ENCODE assay signal across 16 cellular contexts in the genomic region with DNA sequence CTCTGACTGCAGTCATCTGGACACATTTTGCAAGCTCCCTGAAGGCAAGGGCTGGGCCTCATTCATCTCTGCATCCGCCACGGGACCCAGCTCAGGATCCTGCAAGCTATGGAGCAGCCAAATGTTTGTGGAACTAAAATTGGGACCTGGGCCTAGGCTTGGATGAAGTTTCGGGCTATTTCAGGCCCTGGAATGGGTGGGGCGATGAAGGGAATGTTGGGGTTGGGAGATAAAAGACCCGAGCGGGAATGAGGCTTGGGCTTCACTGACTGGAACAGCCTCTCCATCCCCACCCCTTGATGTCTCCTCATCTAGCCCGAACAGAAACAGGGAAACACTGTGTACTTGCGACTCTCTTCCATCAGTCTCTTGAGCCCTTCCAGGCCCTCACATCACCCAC. TPM values are rescaled to one million over a fixed set of nuclear protein-coding genes. Genes with fewer than 3 reads are reported as not detected.
DNase-seq lines count a peak whose midpoint lies in the region; ATAC-seq and TF ChIP-seq lines count a peak whose summit lies in the region.
"Had no signal": no experiment of that assay in that cellular context is flagged by ENCODE, and none has a peak within 500 bp of the region (broad histone marks: within the 10 kb centered on the region; RNA-seq: fewer than 3 reads in every experiment).

No MANE protein-coding gene starts in this region.

- H2AK5ac ChIP-seq in trophoblast cell (ENCODE audit: low read length), result peak overlapping the region; percentile 2

- no CpG with 5 or more reads among the region's 8 CpGs for WGBS in trophoblast cell (ENCODE audit: extremely low coverage, insufficient coverage, insufficient read length)
- 28 to 34% methylated on average over 8 of the region's 8 CpGs for WGBS in aorta, 2 donors
- WGBS in tibial nerve, 2 donors, result 71 to 80% methylated on average over 8 of the region's 8 CpGs

- H3K27me3 ChIP-seq in RWPE2 (ENCODE audit: insufficient read depth, poor library complexity, severe bottlenecking) (no peaks in the 10 kb centered on the region), trophoblast cell (ENCODE audit: insufficient read depth, low read length) (no peaks in the 10 kb centered on the region), aorta (ENCODE audit: control insufficient read depth in 1 of 2, insufficient read depth in 2 of 2, low read length in 1 of 2) (no peaks in the 10 kb centered on the region), tibial nerve (no peaks in the 10 kb centered on the region)
- H3K27me3 ChIP-seq: MG63, SJSA1 had no signal

- H2AFZ ChIP-seq in trophoblast cell (ENCODE audit: insufficient read depth, low read length, poor library complexity), result no peak overlapping the region

- peaks cover 22% of the 10 kb centered on the region for H3K79me1 ChIP-seq in trophoblast cell (ENCODE audit: low read length)

- H4K12ac ChIP-seq in trophoblast cell (ENCODE audit: low read depth, low read length), result no peak overlapping the region

- peak overlapping the region; percentile 41 for H3K14ac ChIP-seq in trophoblast cell (ENCODE audit: low read length)

- H2BK120ac ChIP-seq in trophoblast cell (ENCODE audit: insufficient read depth, low read length, poor library complexity), result peak overlapping the region; percentile 41

- no peak overlapping the region for H4K8ac ChIP-seq in trophoblast cell (ENCODE audit: low read depth, low read length)

- H3K9ac ChIP-seq in trophoblast cell (ENCODE audit: low read length), result no peak overlapping the region
- H3K9ac ChIP-seq: KMS-11 had no signal

- no peak overlapping the region for H2BK5ac ChIP-seq in trophoblast cell (ENCODE audit: low read depth, low read length, poor library complexity)

- peaks cover 36% of the 10 kb centered on the region for H3K4me1 ChIP-seq in RWPE2 (ENCODE audit: insufficient read depth, poor library complexity, severe bottlenecking)
- peaks cover 20 to 33% of the 10 kb centered on the region in 2 experiments for H3K4me1 ChIP-seq in trophoblast cell (ENCODE audit: control insufficient read depth in 1 of 2, insufficient read depth in 2 of 2, low read length in 2 of 2)
- no peaks in the 10 kb centered on the region for H3K4me1 ChIP-seq in aorta (ENCODE audit: control insufficient read depth in 1 of 2, insufficient read depth in 2 of 2, low read length in 2 of 2)
- H3K4me1 ChIP-seq in tibial nerve, result peaks cover 0 to 52% (median 14%) of the 10 kb centered on the region in 4 donors

- no peak for DNase-seq in RWPE2 (ENCODE audit: low spot score)
- DNase-seq in Right ventricle myocardium superior, result peak; percentile 70
- no peak for DNase-seq in trophoblast cell
- DNase-seq in aorta, result peak in 1 of 2 donors; percentile 63
- no peak for DNase-seq in tibial nerve (ENCODE audit: low spot score in 2 of 2)
- DNase-seq in NCI-H2081 (lab: John Stamatoyannopoulos, UW), result no peak
- DNase-seq: CD8-positive, alpha-beta T cell; GF-D8; NCI-H1105 treated with DMSO at 0.1 percent for 48 hours; NCI-H187 treated with DMSO at 0.1 percent for 48 hours; NCI-H2171 treated with DMSO at 0.1 percent for 48 hours; NCI-H510A treated with DMSO at 0.1 percent for 48 hours had no signal

- H4K91ac ChIP-seq in trophoblast cell (ENCODE audit: low read depth, low read length), result peak overlapping the region; percentile 24

- no peak overlapping the region for H3K4me2 ChIP-seq in trophoblast cell (ENCODE audit: low read length)
- H3K4me2 ChIP-seq: KMS-11 had no signal

- no peak for TF ChIP-seq POLR2A in tibial nerve (IDR thresholded peaks at IDR 0.05)

- peak overlapping the region; percentile 5 for H2BK12ac ChIP-seq in trophoblast cell (ENCODE audit: low read length)

- H3K23ac ChIP-seq in trophoblast cell (ENCODE audit: low read length), result no peak overlapping the region

- no peak overlapping the region for H3K18ac ChIP-seq in trophoblast cell (ENCODE audit: low read length)

- no peak for ATAC-seq in RWPE2 (ENCODE audit: low read depth)
- peak; percentile 55 for ATAC-seq in Right ventricle myocardium superior (ENCODE audit: poor library complexity)
- ATAC-seq in aorta (ENCODE audit: low FRiP score), result peak; percentile 70
- ATAC-seq in GM21723 (IDR thresholded peaks at IDR 0.05; ENCODE audit: unreplicated experiment), result no peak
- ATAC-seq: CD8-positive, alpha-beta T cell had no signal

- intact Hi-C loops in Right ventricle myocardium superior (cut with DNase I), result no loop called here
- intact Hi-C loops in aorta (cut with DNase I), result loop anchor here in 1 of 2 donors (5.0 kb wide), 2 partner anchors 60 to 335 kb away; no protein-coding TSS in a partner anchor

- no peak for TF ChIP-seq CTCF in RWPE2 (IDR thresholded peaks at IDR 0.05; ENCODE audit: poor library complexity, severe bottlenecking)
- no peak for TF ChIP-seq CTCF in tibial nerve (IDR thresholded peaks at IDR 0.05)

- H3K9me3 ChIP-seq in RWPE2 (ENCODE audit: severe bottlenecking), result no peaks in the 10 kb centered on the region
- no peaks in the 10 kb centered on the region for H3K9me3 ChIP-seq in trophoblast cell (ENCODE audit: insufficient read depth, low read depth, low read length)
- H3K9me3 ChIP-seq in aorta (ENCODE audit: control insufficient read depth, low read length), result no peaks in the 10 kb centered on the region
- no peaks in the 10 kb centered on the region for H3K9me3 ChIP-seq in tibial nerve
- H3K9me3 ChIP-seq: MG63, SJSA1 had no signal

- H3K36me3 ChIP-seq in RWPE2 (ENCODE audit: low read depth) (no peaks in the 10 kb centered on the region), trophoblast cell (ENCODE audit: control insufficient read depth in 1 of 2, insufficient read depth in 2 of 2, low read length in 2 of 2) (no peaks in the 10 kb centered on the region), aorta (ENCODE audit: control insufficient read depth in 1 of 2, insufficient read depth in 2 of 2, low read length in 1 of 2) (no peaks in the 10 kb centered on the region), tibial nerve (no peaks in the 10 kb centered on the region)
- H3K36me3 ChIP-seq: MG63, SJSA1 had no signal

- H3K27ac ChIP-seq in RWPE2 (ENCODE audit: poor library complexity, severe bottlenecking) (peak overlapping the region; percentile 76), trophoblast cell (ENCODE audit: low read depth, low read length) (no peak overlapping the region), aorta (ENCODE audit: low read depth in 1 of 2, low read length in 2 of 2) (no peak overlapping the region), tibial nerve (peak overlapping the region in 2 of 4 donors; percentile 11 to 70)
- H3K27ac ChIP-seq: KMS-11, SJSA1 had no signal

- TF ChIP-seq EP300 in tibial nerve (IDR thresholded peaks at IDR 0.05), result no peak

- H3K79me2 ChIP-seq in trophoblast cell (ENCODE audit: control insufficient read depth, insufficient read depth, low read length, poor library complexity), result no peaks in the 10 kb centered on the region

- no peak overlapping the region for H3K4me3 ChIP-seq in RWPE2 (ENCODE audit: severe bottlenecking)
- no peak overlapping the region for H3K4me3 ChIP-seq in trophoblast cell (ENCODE audit: low read depth, low read length)
- no peak overlapping the region for H3K4me3 ChIP-seq in aorta (ENCODE audit: low read length in 2 of 2)
- no peak overlapping the region for H3K4me3 ChIP-seq in tibial nerve
- H3K4me3 ChIP-seq: MG63, SJSA1 had no signal

- H3K4ac ChIP-seq in trophoblast cell (ENCODE audit: low read depth, low read length), result no peak overlapping the region

RNA-seq across cellular contexts. Expression of a gene that starts 7.3 kb away (rescaled TPM):
- total RNA-seq in Right ventricle myocardium superior (39.8 TPM), aorta (10 to 100 TPM; 69.0 to 79.0 TPM), tibial nerve (10 to 100 TPM; 45.4 to 76.3 (median 55.6) TPM)
- 84.4 and 84.7 TPM in 2 replicates for polyA plus RNA-seq in trophoblast cell (2013)
- polyA plus RNA-seq in aorta, result 10 to 100 TPM; 41.9 to 50.0 TPM

RNA-seq across cellular contexts. Expression of a gene that starts 57.2 kb away (rescaled TPM):
- total RNA-seq in Right ventricle myocardium superior (16.2 TPM), aorta (10 to 100 TPM; 28.6 to 45.9 TPM), tibial nerve (10 to 100 TPM; 37.7 to 43.5 (median 39.7) TPM)
- 22.7 and 23.9 TPM in 2 replicates for polyA plus RNA-seq in trophoblast cell (2013)
- polyA plus RNA-seq in aorta, result 10 to 100 TPM in 1 of 2 donors, 1 to 10 TPM in 1; 8.3 to 26.0 TPM

Comparison
In these comparisons a context has a peak if more than half of its experiments do, and no peak if none do; other contexts are left out.
1. ATAC-seq: peak in Right ventricle myocardium superior (single experiment) and aorta (single experiment); none in RWPE2 (single experiment) and GM21723 (single experiment).